Comparison of ENCODE assay signal across 9 cellular contexts in genomic region chr12:57487055-57487596, GRCh38. TPM values are rescaled to one million over a fixed set of nuclear protein-coding genes. Genes with fewer than 3 reads are reported as not detected.
DNase-seq lines count a peak whose midpoint lies in the region; ATAC-seq, FAIRE-seq and TF ChIP-seq lines count a peak whose summit lies in the region.
"Had no signal": no experiment of that assay in that cellular context is flagged by ENCODE, and none has a peak within 500 bp of the region (broad histone marks: within the 10 kb centered on the region; RNA-seq: fewer than 3 reads in every experiment).

No MANE protein-coding gene starts in this region.

- H3K27ac ChIP-seq in 22Rv1 (peak overlapping the region; percentile 76), GM12878 (ENCODE audit: control insufficient read depth, insufficient read depth) (no peak overlapping the region)
- peak overlapping the region; percentile 86 for H3K27ac ChIP-seq in naive thymus-derived CD4-positive, alpha-beta T cell (ENCODE audit: low read depth, low read length)

- no peaks in the 10 kb centered on the region for H3K9me3 Mint-ChIP-seq in naive thymus-derived CD4-positive, alpha-beta T cell

- BruUV-seq in GM12878 (replicated peaks; lab: Mats Ljungman, UMichigan): no TSS peak

- H3K4me1 ChIP-seq in GM12878 (ENCODE audit: control insufficient read depth, insufficient read depth, low read length): peaks cover 6% of the 10 kb centered on the region
- peaks cover 17 to 21% of the 10 kb centered on the region in 2 donors for H3K4me1 ChIP-seq in naive thymus-derived CD4-positive, alpha-beta T cell (ENCODE audit: control insufficient read depth in 2 of 2, insufficient read depth in 2 of 2, low read length in 2 of 2)

- in situ Hi-C loops in GM12878 (cut with MboI): no loop called here

- H3K79me2 ChIP-seq in GM12878 (ENCODE audit: control insufficient read depth, insufficient read depth, low read length): peaks cover 17% of the 10 kb centered on the region

- H3K36me3 Mint-ChIP-seq in naive thymus-derived CD4-positive, alpha-beta T cell: peaks cover 7 to 21% (median 17%) of the 10 kb centered on the region in 5 donors

- no peak for TF ChIP-seq POLR2A in GM12878 (IDR thresholded peaks at IDR 0.05; ENCODE audit: low read depth, low read length)

- TF ChIP-seq RAD21 in GM12878 (IDR thresholded peaks at IDR 0.05; ENCODE audit: insufficient read depth, low read depth, low read length): no peak

- RAD21 ChIA-PET in GM12878 (lab: Charles Lee; ENCODE audit: unreplicated experiment): interaction anchor here (1.2 kb wide), 1 partner anchor 11 kb away, joined by 3 read pairs; no protein-coding TSS in a partner anchor

- SMC1A ChIA-PET in GM12878 (lab: Charles Lee; ENCODE audit: uncharacterized antibody, unreplicated experiment): interaction anchor here (2.0 kb wide), 1 partner anchor 29 kb away, joined by 8 read pairs; the partner anchor contains the start of gene GLI1

- H3K36me3 ChIP-seq in GM12878 (ENCODE audit: control insufficient read depth in 2 of 2, insufficient read depth in 2 of 2, low read length in 1 of 2): peaks cover 6 to 13% of the 10 kb centered on the region in 2 experiments; a peak in 3 of 4 replicates
- peaks cover 0 to 35% (median 10%) of the 10 kb centered on the region in 3 experiments for H3K36me3 ChIP-seq in naive thymus-derived CD4-positive, alpha-beta T cell (ENCODE audit: control insufficient read depth in 2 of 3, insufficient read depth in 3 of 3, low read length in 3 of 3)

- CTCF ChIA-PET in GM12878 (lab: Yijun Ruan, JAX): interaction anchor here (0.5 to 2.7 kb wide), 6 partner anchors 10 to 205 kb away, joined by 3 to 13 read pairs (median 4); no protein-coding TSS in a partner anchor
- CTCF ChIA-PET in naive thymus-derived CD4-positive, alpha-beta T cell (lab: Charles Lee): interaction anchor here (0.7 to 1.2 kb wide), 2 partner anchors 10 to 46 kb away, joined by 3 to 9 read pairs; no protein-coding TSS in a partner anchor

- peaks cover 0 to 2% (median 0%) of the 10 kb centered on the region in 5 donors for H3K27me3 Mint-ChIP-seq in naive thymus-derived CD4-positive, alpha-beta T cell

- 88% methylated on average over 27 of the region's 27 CpGs for WGBS in GM12878 (ENCODE audit: insufficient coverage, insufficient replicate concordance, low lambda C conversion rate, missing lambda C conversion rate)

- peaks cover 21 to 48% (median 39%) of the 10 kb centered on the region in 7 donors for H3K4me1 Mint-ChIP-seq in naive thymus-derived CD4-positive, alpha-beta T cell

- no peak for ATAC-seq in GM12878
- no peak for ATAC-seq in naive thymus-derived CD4-positive, alpha-beta T cell

- POLR2A ChIA-PET in GM12878 (lab: Charles Lee): interaction anchor here (1.2 to 1.9 kb wide), 4 partner anchors 12 to 37 kb away, joined by 3 to 6 read pairs (median 4); no protein-coding TSS in a partner anchor
- POLR2A ChIA-PET in naive thymus-derived CD4-positive, alpha-beta T cell (lab: Charles Lee): interaction anchor here (0.9 to 6.7 kb wide), 6 partner anchors 9 to 112 kb away, joined by 3 to 52 read pairs (median 5); partner anchors contain the start of gene ARHGAP9

- H3K27ac Mint-ChIP-seq in naive thymus-derived CD4-positive, alpha-beta T cell: peak overlapping the region; percentile 86 to 99 (median 96)

- H3K4me3 Mint-ChIP-seq in naive thymus-derived CD4-positive, alpha-beta T cell: peak overlapping the region in 7 of 10 donors; percentile 89 to 100 (median 97)

- TF ChIP-seq CTCF in 22Rv1 (IDR thresholded peaks at IDR 0.05) (no peak), HFF-Myc (IDR thresholded peaks at IDR 0.05; ENCODE audit: low read depth, low read length, missing control alignments) (no peak), GM12878 (IDR thresholded peaks at IDR 0.05 in 2 of 3, conservative IDR thresholded peaks at IDR 0.05 in 1 of 3; ENCODE audit: control insufficient read depth in 2 of 3, extremely low read depth in 1 of 3, insufficient read depth in 1 of 3, low read depth in 3 of 3, low read length in 3 of 3) (no peak)

- no peaks in the 10 kb centered on the region for H4K20me1 ChIP-seq in GM12878 (ENCODE audit: control insufficient read depth, insufficient read depth)

- no peak for FAIRE-seq in GM12878 (lab: Jason Lieb, UNC)
- FAIRE-seq: bronchial epithelial cell had no signal

- peak overlapping the region; percentile 54 for H3K4me2 ChIP-seq in GM12878 (ENCODE audit: control insufficient read depth, insufficient read depth)

- peak overlapping the region; percentile 64 for H3K4me3 ChIP-seq in HFF-Myc (replicated peaks; ENCODE audit: low read depth, low read length)
- H3K4me3 ChIP-seq in GM12878: peak overlapping the region; percentile 42
- no peak overlapping the region for H3K4me3 ChIP-seq in naive thymus-derived CD4-positive, alpha-beta T cell (ENCODE audit: low read length)

- H2AFZ ChIP-seq in GM12878 (ENCODE audit: control insufficient read depth, low read depth, low read length): peak overlapping the region; percentile 49

- DNase-seq in HFF-Myc (ENCODE audit: extremely low read depth, low read depth) (no peak), GM12878 (ENCODE audit: low read depth, low spot score) (no peak), cerebellar nuclear complex (lab: John Stamatoyannopoulos, UW) (no peak), foreskin melanocyte (no peak)
- no peak for DNase-seq in naive thymus-derived CD4-positive, alpha-beta T cell
- DNase-seq in activated CD8-positive, alpha-beta memory T cell treated with anti-CD3 and anti-CD28 coated beads for 24 hours: no peak
- no peak for DNase-seq in activated effector memory CD4-positive, alpha-beta T cell treated with Interleukin-2 at 50 U/mL for 16 hours

- no peak overlapping the region for H3K9ac ChIP-seq in GM12878 (ENCODE audit: control insufficient read depth, insufficient read depth, low read length)

- intact Hi-C loops in GM12878 (cut with micrococcal nuclease; ENCODE audit: unreplicated experiment): no loop called here
- intact Hi-C loops in naive thymus-derived CD4-positive, alpha-beta T cell (cut with micrococcal nuclease): loop anchor here (1.0 to 5.0 kb wide), 9 partner anchors 8 to 1370 kb away; partner anchors contain the start of genes R3HDM2 (in 2 of the 2), ARHGAP9 (in 1 of the 2), CDK4 (in 1 of the 2) and DCTN2 (in 1 of the 2)

- no peaks in the 10 kb centered on the region for H3K27me3 ChIP-seq in GM12878 (replicated peaks in 1 of 2; ENCODE audit: control insufficient read depth in 2 of 2, insufficient read depth in 2 of 2, low read length in 1 of 2)
- H3K27me3 ChIP-seq in naive thymus-derived CD4-positive, alpha-beta T cell (ENCODE audit: control insufficient read depth in 2 of 2, insufficient read depth in 2 of 2, low read length in 2 of 2): no peaks in the 10 kb centered on the region

- no peaks in the 10 kb centered on the region for H3K9me3 ChIP-seq in GM12878 (replicated peaks; ENCODE audit: control insufficient read depth, insufficient read depth, low read length)
- no peaks in the 10 kb centered on the region for H3K9me3 ChIP-seq in naive thymus-derived CD4-positive, alpha-beta T cell (ENCODE audit: control insufficient read depth in 2 of 3, low read length in 3 of 3)

- no peak for TF ChIP-seq EP300 in GM12878 (IDR thresholded peaks at IDR 0.05; ENCODE audit: borderline replicate concordance in 1 of 2, control insufficient read depth in 1 of 2, low read depth in 2 of 2, low read length in 2 of 2)

RNA-seq across cellular contexts. Expression of gene MARS1, which starts 0.7 kb away (rescaled TPM):
- total RNA-seq in GM12878 (2013; cell fraction: nucleolus; rRNA removed): 122 and 126 TPM in 2 replicates
- total RNA-seq in GM12878 (2014; rRNA removed) (138 and 155 TPM in 2 replicates), GM12878 (2014; rRNA removed; fragmentation: Illumina TruSeq; extraction: Trizol) (132 and 151 TPM in 2 replicates), GM12878 (2021) (208 and 212 TPM in 2 replicates)
- 84.1 TPM for polyA plus RNA-seq in GM12878 (2011; ENCODE audit: low read depth)
- polyA plus RNA-seq in GM12878 (2011; rRNA removed) (61.9 and 108 TPM in 2 replicates), GM12878 (2014; fragmentation: Illumina TruSeq; extraction: Trizol) (161 and 221 TPM in 2 replicates), GM12878 (2014; fragmentation: Nextera tagmentation; extraction: Ambion mirVana) (100 to 1,000 TPM in 1 of 2 experiments, 10 to 100 TPM in 1; 72.3 to 129 TPM), GM12878 (2014; rRNA removed) (137 and 156 TPM in 2 replicates), GM12878 (2016; fragmentation: Nextera tagmentation; extraction: Ambion mirVana) (100 to 1,000 TPM; 255 to 270 TPM)
- polyA plus RNA-seq in GM12878 (2011; cell fraction: cytosol; rRNA removed): 94.9 and 95.4 TPM in 2 replicates
- polyA plus RNA-seq in GM12878 (2011; cell fraction: nucleus; rRNA removed): 477 and 501 TPM in 2 replicates
- polyA plus RNA-seq in GM12878 (2012): 85.5 and 109 TPM in 2 replicates
- 108 and 144 TPM in 2 replicates for polyA minus RNA-seq in GM12878 (2011; rRNA and poly(A)+ RNA removed)
- 46.5 and 52.1 TPM in 2 replicates for polyA minus RNA-seq in GM12878 (2011; cell fraction: cytosol; rRNA and poly(A)+ RNA removed)
- 102 and 181 TPM in 2 replicates for polyA minus RNA-seq in GM12878 (2011; cell fraction: nucleus; rRNA and poly(A)+ RNA removed)
- total RNA-seq in naive thymus-derived CD4-positive, alpha-beta T cell: 100 to 1,000 TPM; 178 to 229 (median 197) TPM
- polyA plus RNA-seq in naive thymus-derived CD4-positive, alpha-beta T cell: 100 to 1,000 TPM in 1 of 2 donors, 10 to 100 TPM in 1; 86.0 to 118 TPM

RNA-seq across cellular contexts. Expression of gene ARHGAP9, which starts 7.5 kb away (rescaled TPM):
- 37.8 and 38.9 TPM in 2 replicates for total RNA-seq in GM12878 (2013; cell fraction: nucleolus; rRNA removed)
- total RNA-seq in GM12878 (2014; rRNA removed) (78.1 and 79.8 TPM in 2 replicates), GM12878 (2014; rRNA removed; fragmentation: Illumina TruSeq; extraction: Trizol) (47.3 and 51.7 TPM in 2 replicates), GM12878 (2021) (101 and 102 TPM in 2 replicates)
- 72.3 TPM for polyA plus RNA-seq in GM12878 (2011; ENCODE audit: low read depth)
- polyA plus RNA-seq in GM12878 (2011; rRNA removed) (42.5 and 68.9 TPM in 2 replicates), GM12878 (2014; fragmentation: Illumina TruSeq; extraction: Trizol) (63.7 and 89.0 TPM in 2 replicates), GM12878 (2014; fragmentation: Nextera tagmentation; extraction: Ambion mirVana) (10 to 100 TPM; 19.5 to 75.6 TPM), GM12878 (2014; rRNA removed) (98.7 and 106 TPM in 2 replicates), GM12878 (2016; fragmentation: Nextera tagmentation; extraction: Ambion mirVana) (10 to 100 TPM; 71.1 to 81.3 TPM)
- 45.6 and 45.9 TPM in 2 replicates for polyA plus RNA-seq in GM12878 (2011; cell fraction: cytosol; rRNA removed)
- polyA plus RNA-seq in GM12878 (2011; cell fraction: nucleus; rRNA removed): 245 and 345 TPM in 2 replicates
- 80.4 and 88.1 TPM in 2 replicates for polyA plus RNA-seq in GM12878 (2012)
- polyA minus RNA-seq in GM12878 (2011; rRNA and poly(A)+ RNA removed): 24.9 and 34.8 TPM in 2 replicates
- polyA minus RNA-seq in GM12878 (2011; cell fraction: cytosol; rRNA and poly(A)+ RNA removed): 20.1 and 23.3 TPM in 2 replicates
- polyA minus RNA-seq in GM12878 (2011; cell fraction: nucleus; rRNA and poly(A)+ RNA removed): 35.5 and 59.9 TPM in 2 replicates
- 100 to 1,000 TPM; 201 to 366 (median 347) TPM for total RNA-seq in naive thymus-derived CD4-positive, alpha-beta T cell
- polyA plus RNA-seq in naive thymus-derived CD4-positive, alpha-beta T cell: 100 to 1,000 TPM; 198 to 283 TPM
- total RNA-seq: bronchial epithelial cell had no signal

RNA-seq across cellular contexts. Expression of gene GLI1, which starts 27.5 kb away (rescaled TPM):
- total RNA-seq in GM12878 (2013; cell fraction: nucleolus; rRNA removed): 0.51 and 0.69 TPM in 2 replicates
- total RNA-seq in GM12878 (2014; rRNA removed) (0.71 and 1.0 TPM in 2 replicates), GM12878 (2014; rRNA removed; fragmentation: Illumina TruSeq; extraction: Trizol) (0.31 and 0.32 TPM in 2 replicates), GM12878 (2021) (1.1 and 1.2 TPM in 2 replicates)
- polyA plus RNA-seq in GM12878 (2011; ENCODE audit: low read depth): 0.33 TPM
- polyA plus RNA-seq in GM12878 (2011; rRNA removed) (0.97 and 1.2 TPM in 2 replicates), GM12878 (2014; fragmentation: Illumina TruSeq; extraction: Trizol) (0.32 and 0.79 TPM in 2 replicates), GM12878 (2014; fragmentation: Nextera tagmentation; extraction: Ambion mirVana) (under 1 TPM; 0.32 to 0.46 TPM), GM12878 (2014; rRNA removed) (0.53 and 1.4 TPM in 2 replicates), GM12878 (2016; fragmentation: Nextera tagmentation; extraction: Ambion mirVana) (under 1 TPM; 0.27 to 0.82 TPM)
- polyA plus RNA-seq in GM12878 (2011; cell fraction: cytosol; rRNA removed): 0.96 and 1.5 TPM in 2 replicates
- 4.4 and 6.4 TPM in 2 replicates for polyA plus RNA-seq in GM12878 (2011; cell fraction: nucleus; rRNA removed)
- polyA plus RNA-seq in GM12878 (2012): 0.19 and 0.28 TPM in 2 replicates
- 0.98 and 1.5 TPM in 2 replicates for polyA minus RNA-seq in GM12878 (2011; rRNA and poly(A)+ RNA removed)
- 0.31 TPM in 1 of 2 replicates, not detected in the other for polyA minus RNA-seq in GM12878 (2011; cell fraction: cytosol; rRNA and poly(A)+ RNA removed)
- polyA minus RNA-seq in GM12878 (2011; cell fraction: nucleus; rRNA and poly(A)+ RNA removed): 0.38 and 0.97 TPM in 2 replicates
- 1 to 10 TPM in 2 of 5 experiments, under 1 TPM in 3; 0.39 to 1.4 (median 0.45) TPM for total RNA-seq in naive thymus-derived CD4-positive, alpha-beta T cell
- polyA plus RNA-seq in naive thymus-derived CD4-positive, alpha-beta T cell: not detected

RNA-seq across cellular contexts. Expression of gene INHBE, which starts 32.0 kb away (rescaled TPM):
- 0.79 and 1.3 TPM in 2 replicates for total RNA-seq in GM12878 (2013; cell fraction: nucleolus; rRNA removed)
- total RNA-seq in GM12878 (2014; rRNA removed): 0.51 and 1.5 TPM in 2 replicates
- total RNA-seq in GM12878 (2014; rRNA removed; fragmentation: Illumina TruSeq; extraction: Trizol): 0.36 and 0.78 TPM in 2 replicates
- 0.64 and 0.77 TPM in 2 replicates for total RNA-seq in GM12878 (2021)
- polyA plus RNA-seq in GM12878 (2011; ENCODE audit: low read depth): 0.16 TPM
- polyA plus RNA-seq in GM12878 (2011; rRNA removed): 2.2 and 2.5 TPM in 2 replicates
- polyA plus RNA-seq in GM12878 (2011; cell fraction: cytosol; rRNA removed): 3.1 and 4.4 TPM in 2 replicates
- 1.3 and 1.9 TPM in 2 replicates for polyA plus RNA-seq in GM12878 (2011; cell fraction: nucleus; rRNA removed)
- 0.12 and 0.73 TPM in 2 replicates for polyA plus RNA-seq in GM12878 (2012)
- polyA plus RNA-seq in GM12878 (2014; fragmentation: Illumina TruSeq; extraction: Trizol): 0.38 and 0.70 TPM in 2 replicates
- polyA plus RNA-seq in GM12878 (2014; fragmentation: Nextera tagmentation; extraction: Ambion mirVana): under 1 TPM; 0.13 to 0.18 TPM
- polyA plus RNA-seq in GM12878 (2014; rRNA removed): 0.58 and 1.9 TPM in 2 replicates
- under 1 TPM; 0.09 to 0.14 TPM for polyA plus RNA-seq in GM12878 (2016; fragmentation: Nextera tagmentation; extraction: Ambion mirVana)
- 2.8 and 6.2 TPM in 2 replicates for polyA minus RNA-seq in GM12878 (2011; rRNA and poly(A)+ RNA removed)
- polyA minus RNA-seq in GM12878 (2011; cell fraction: cytosol; rRNA and poly(A)+ RNA removed): 1.6 and 2.0 TPM in 2 replicates
- 3.5 and 6.3 TPM in 2 replicates for polyA minus RNA-seq in GM12878 (2011; cell fraction: nucleus; rRNA and poly(A)+ RNA removed)
- under 1 TPM in 1 of 5 experiments, not detected in 4; 0.12 TPM for total RNA-seq in naive thymus-derived CD4-positive, alpha-beta T cell
- not detected for polyA plus RNA-seq in naive thymus-derived CD4-positive, alpha-beta T cell

RNA-seq across cellular contexts. Expression of gene DDIT3, which starts 33.2 kb away (rescaled TPM):
- total RNA-seq in GM12878 (2013; cell fraction: nucleolus; rRNA removed): 21.5 and 24.3 TPM in 2 replicates
- total RNA-seq in GM12878 (2014; rRNA removed) (9.7 and 9.8 TPM in 2 replicates), GM12878 (2014; rRNA removed; fragmentation: Illumina TruSeq; extraction: Trizol) (10.4 and 12.2 TPM in 2 replicates), GM12878 (2021) (8.2 and 9.2 TPM in 2 replicates)
- 38.8 TPM for polyA plus RNA-seq in GM12878 (2011; ENCODE audit: low read depth)
- polyA plus RNA-seq in GM12878 (2011; rRNA removed) (23.6 and 25.0 TPM in 2 replicates), GM12878 (2014; fragmentation: Illumina TruSeq; extraction: Trizol) (10.9 and 13.4 TPM in 2 replicates), GM12878 (2014; fragmentation: Nextera tagmentation; extraction: Ambion mirVana) (10 to 100 TPM; 26.8 to 28.9 TPM), GM12878 (2014; rRNA removed) (9.9 and 10.1 TPM in 2 replicates), GM12878 (2016; fragmentation: Nextera tagmentation; extraction: Ambion mirVana) (10 to 100 TPM; 20.0 to 21.7 TPM)
- polyA plus RNA-seq in GM12878 (2011; cell fraction: cytosol; rRNA removed): 14.0 and 15.9 TPM in 2 replicates
- polyA plus RNA-seq in GM12878 (2011; cell fraction: nucleus; rRNA removed): 25.8 and 42.9 TPM in 2 replicates
- polyA plus RNA-seq in GM12878 (2012): 41.1 and 47.1 TPM in 2 replicates
- 17.3 and 23.4 TPM in 2 replicates for polyA minus RNA-seq in GM12878 (2011; rRNA and poly(A)+ RNA removed)
- polyA minus RNA-seq in GM12878 (2011; cell fraction: cytosol; rRNA and poly(A)+ RNA removed): 7.3 and 11.1 TPM in 2 replicates
- polyA minus RNA-seq in GM12878 (2011; cell fraction: nucleus; rRNA and poly(A)+ RNA removed): 13.8 and 17.0 TPM in 2 replicates
- total RNA-seq in naive thymus-derived CD4-positive, alpha-beta T cell: 100 to 1,000 TPM in 1 of 5 experiments, 10 to 100 TPM in 4; 19.6 to 124 (median 51.6) TPM
- 10 to 100 TPM; 15.9 to 23.1 TPM for polyA plus RNA-seq in naive thymus-derived CD4-positive, alpha-beta T cell
